8 cellular contexts compared by ENCODE assay signal in the genomic region with DNA sequence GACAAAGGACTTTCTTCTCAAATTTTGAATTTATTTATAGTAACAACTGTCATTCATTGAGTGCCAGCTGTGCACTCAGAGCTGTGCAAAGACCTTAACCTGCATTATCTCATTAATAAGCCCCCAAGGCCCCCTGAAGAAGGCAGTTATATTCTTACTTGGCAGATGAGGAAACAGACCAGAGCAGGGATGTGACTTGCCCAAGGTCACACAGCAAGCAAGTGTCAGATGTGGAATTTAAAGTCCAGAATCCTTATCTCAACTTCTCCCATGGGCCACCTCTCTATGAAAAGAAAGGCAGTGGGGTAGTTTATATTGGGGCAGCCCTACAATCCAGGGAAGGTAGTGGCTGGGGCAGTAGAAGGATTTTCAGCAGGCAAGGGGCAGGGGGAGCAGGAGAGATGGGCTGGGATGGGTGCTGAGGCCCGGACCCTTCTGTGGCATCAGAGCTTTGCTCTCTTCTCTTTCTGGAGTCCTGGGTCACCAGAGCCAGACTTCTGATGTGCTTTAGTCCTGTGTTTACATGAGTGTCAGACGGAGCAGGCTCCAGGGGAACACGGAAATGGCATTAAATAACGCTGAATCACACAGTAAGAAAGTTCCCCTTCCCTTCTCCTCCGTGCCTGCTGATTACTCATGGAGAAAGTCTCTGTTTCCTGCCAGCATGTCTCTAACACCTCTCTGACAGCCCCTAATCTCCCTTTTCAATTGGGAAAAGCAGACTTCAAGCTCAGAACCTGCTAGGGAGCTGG. TPM values are rescaled to one million over a fixed set of nuclear protein-coding genes. Genes with fewer than 3 reads are reported as not detected.
DNase-seq lines count a peak whose midpoint lies in the region; ATAC-seq and TF ChIP-seq lines count a peak whose summit lies in the region.

No MANE protein-coding gene starts in this region.

- H3K27ac ChIP-seq in HCT116 (ENCODE audit: low read depth, low read length) (peak overlapping the region; percentile 56), heart left ventricle (peak overlapping the region in 4 of 12 donors; percentile 31 to 85 (median 37))

- intact Hi-C loops in HCT116 (cut with micrococcal nuclease): no loop called here
- intact Hi-C loops in heart left ventricle (cut with DNase I): no loop called here

- no peaks in the 10 kb centered on the region for H3K9me3 ChIP-seq in HCT116 (ENCODE audit: control insufficient read depth in 1 of 2, insufficient read depth in 1 of 2, low read depth in 1 of 2, low read length in 2 of 2)
- H3K9me3 ChIP-seq in heart left ventricle: no peaks in the 10 kb centered on the region
- no peaks in the 10 kb centered on the region for H3K9me3 ChIP-seq in skeletal muscle satellite cell (replicated peaks; ENCODE audit: low read length)

- H3K4me3 Mint-ChIP-seq in activated naive CD4-positive, alpha-beta T cell treated with anti-CD3 and anti-CD28 coated beads, Interleukin-2, amount 10 ng/mL, durations not matched to agents 7 days and 5 days: no peak overlapping the region

- H3K4me2 ChIP-seq in HCT116 (ENCODE audit: low read length) (peak overlapping the region; percentile 65), skeletal muscle satellite cell (ENCODE audit: low read length) (peak overlapping the region; percentile 74)

- TF ChIP-seq RAD21 in HCT116 (IDR thresholded peaks at IDR 0.05; ENCODE audit: low read depth): no peak

- H3K4me1 Mint-ChIP-seq in activated naive CD4-positive, alpha-beta T cell treated with anti-CD3 and anti-CD28 coated beads, Interleukin-2, amount 10 ng/mL, durations not matched to agents 7 days and 5 days: no peaks in the 10 kb centered on the region

- H3K27ac Mint-ChIP-seq in activated naive CD4-positive, alpha-beta T cell treated with anti-CD3 and anti-CD28 coated beads, Interleukin-2, amount 10 ng/mL, durations not matched to agents 7 days and 5 days: no peak overlapping the region

- H3K79me2 ChIP-seq in HCT116 (ENCODE audit: insufficient read depth, low read length): no peaks in the 10 kb centered on the region

- H3K9ac ChIP-seq in HCT116 (ENCODE audit: low read length) (peak overlapping the region; percentile 44), skeletal muscle satellite cell (ENCODE audit: low read depth, low read length) (peak overlapping the region; percentile 66)

- DNase-seq in AG04449 (ENCODE audit: low read depth, low spot score): peak; percentile 79
- DNase-seq in HCT116 (ENCODE audit: low read depth, low spot score): peak; percentile 54
- DNase-seq in T1000 (lab: John Stamatoyannopoulos, UW): peak; percentile 60
- no peak for DNase-seq in heart left ventricle
- no peak for DNase-seq in activated naive CD4-positive, alpha-beta T cell treated with anti-CD3 and anti-CD28 coated beads, Interleukin-2, amount 10 ng/mL, durations not matched to agents 7 days and 5 days

- peak overlapping the region; percentile 6 for H2AFZ ChIP-seq in HCT116 (ENCODE audit: low read depth, low read length, poor library complexity, severe bottlenecking)

- H3K27me3 ChIP-seq in HCT116 (ENCODE audit: insufficient read depth, low read length) (no peaks in the 10 kb centered on the region), heart left ventricle (no peaks in the 10 kb centered on the region), skeletal muscle satellite cell (ENCODE audit: control insufficient read depth, insufficient read depth, low read length) (no peaks in the 10 kb centered on the region)

- WGBS in heart left ventricle, 4 donors: 5 to 15% (median 7%) methylated on average over 5 of the region's 5 CpGs

- H3K4me3 ChIP-seq in AG04449 (ENCODE audit: low read depth, low read length) (no peak overlapping the region), HCT116 (replicated peaks in 1 of 2; ENCODE audit: low read depth in 1 of 2, low read length in 2 of 2) (peak overlapping the region in 1 of 2 experiments; percentile 29; a peak in 1 of 4 replicates), heart left ventricle (no peak overlapping the region), skeletal muscle satellite cell (ENCODE audit: low read length) (peak overlapping the region; percentile 40)

- BruUV-seq in HCT116 (replicated peaks; lab: Mats Ljungman, UMichigan): no TSS peak

- ATAC-seq in HCT116: peak; percentile 68
- peak; percentile 78 to 88 (median 82) for ATAC-seq in heart left ventricle
- ATAC-seq in HG02798 (IDR thresholded peaks at IDR 0.05; ENCODE audit: poor library complexity, unreplicated experiment): no peak
- ATAC-seq in GM19324 (IDR thresholded peaks at IDR 0.05; ENCODE audit: low FRiP score, unreplicated experiment): no peak

- no peaks in the 10 kb centered on the region for H3K36me3 Mint-ChIP-seq in activated naive CD4-positive, alpha-beta T cell treated with anti-CD3 and anti-CD28 coated beads, Interleukin-2, amount 10 ng/mL, durations not matched to agents 7 days and 5 days

- RAD21 ChIA-PET in HCT116 (lab: Charles Lee; ENCODE audit: low non-redundant PET in 1 of 2, low total read pairs in 2 of 2, uncharacterized antibody in 2 of 2, unreplicated experiment in 2 of 2): no interaction called here

- H3K9me3 Mint-ChIP-seq in activated naive CD4-positive, alpha-beta T cell treated with anti-CD3 and anti-CD28 coated beads, Interleukin-2, amount 10 ng/mL, durations not matched to agents 7 days and 5 days: no peaks in the 10 kb centered on the region

- TF ChIP-seq POLR2A in HCT116 (IDR thresholded peaks at IDR 0.05; ENCODE audit: borderline replicate concordance, extremely low read depth, insufficient read depth, insufficient read length) (no peak), heart left ventricle (IDR thresholded peaks at IDR 0.05) (no peak)

- CTCF ChIA-PET in AG04449 (lab: Yijun Ruan, JAX) (interaction anchor here (0.9 to 1.6 kb wide), 3 partner anchors 25 to 112 kb away, joined by 3 to 6 read pairs (median 3); no protein-coding TSS in a partner anchor), HCT116 (lab: Charles Lee) (interaction anchor here (1.1 to 1.5 kb wide), 2 partner anchors 46 to 112 kb away, joined by 4 to 7 read pairs; no protein-coding TSS in a partner anchor)
- CTCF ChIA-PET in activated naive CD4-positive, alpha-beta T cell treated with anti-CD3 and anti-CD28 coated beads, Interleukin-2, amount 10 ng/mL, durations not matched to agents 7 days and 5 days (lab: Charles Lee): no interaction called here

- peaks cover 25 to 54% of the 10 kb centered on the region in 2 experiments for H3K4me1 ChIP-seq in HCT116 (ENCODE audit: control insufficient read depth in 1 of 2, insufficient read depth in 2 of 2, low read length in 2 of 2)
- peaks cover 0 to 31% (median 6%) of the 10 kb centered on the region in 12 donors for H3K4me1 ChIP-seq in heart left ventricle
- peaks cover 60% of the 10 kb centered on the region for H3K4me1 ChIP-seq in skeletal muscle satellite cell (ENCODE audit: control insufficient read depth, insufficient read depth, low read length)

- no peaks in the 10 kb centered on the region for H4K20me1 ChIP-seq in HCT116 (ENCODE audit: insufficient read depth)

- no peak for TF ChIP-seq CTCF in AG04449 (IDR thresholded peaks at IDR 0.05; ENCODE audit: insufficient read depth, low read length, missing control alignments)
- no peak for TF ChIP-seq CTCF in HCT116 (IDR thresholded peaks at IDR 0.05 in 2 of 3, conservative IDR thresholded peaks at IDR 0.05 in 1 of 3; ENCODE audit: borderline replicate concordance in 1 of 3, insufficient read depth in 1 of 3, low read depth in 2 of 3, low read length in 2 of 3)
- TF ChIP-seq CTCF in heart left ventricle (IDR thresholded peaks at IDR 0.05): no peak

- POLR2A ChIA-PET in AG04449 (lab: Yijun Ruan, JAX): interaction anchor here (0.8 kb wide), 1 partner anchor 23 kb away, joined by 3 read pairs; no protein-coding TSS in a partner anchor
- POLR2A ChIA-PET in HCT116 (lab: Charles Lee): no interaction called here

- H3K9me2 ChIP-seq in HCT116 (ENCODE audit: insufficient read depth): no peaks in the 10 kb centered on the region

- H3K27me3 Mint-ChIP-seq in activated naive CD4-positive, alpha-beta T cell treated with anti-CD3 and anti-CD28 coated beads, Interleukin-2, amount 10 ng/mL, durations not matched to agents 7 days and 5 days: peaks cover 23% of the 10 kb centered on the region

- no peaks in the 10 kb centered on the region for H3K36me3 ChIP-seq in HCT116 (ENCODE audit: control insufficient read depth in 1 of 2, insufficient read depth in 2 of 2, low read length in 2 of 2)
- H3K36me3 ChIP-seq in heart left ventricle: no peaks in the 10 kb centered on the region
- H3K36me3 ChIP-seq in skeletal muscle satellite cell (ENCODE audit: insufficient read depth, low read length): no peaks in the 10 kb centered on the region

TF ChIP-seq in HCT116, 20 proteins besides CTCF, POLR2A, EP300 and RAD21 (continues in another document):
- TF ChIP-seq YY1 (IDR thresholded peaks at IDR 0.05; ENCODE audit: extremely low read depth, insufficient replicate concordance, low read depth, low read length) (no peak), JUND (IDR thresholded peaks at IDR 0.05) (peak; percentile 75), ZFX (IDR thresholded peaks at IDR 0.05) (no peak), SIN3A (IDR thresholded peaks at IDR 0.05; ENCODE audit: low read depth) (no peak; the same call in 1 of the 2 replicates), ELF1 (IDR thresholded peaks at IDR 0.05; ENCODE audit: borderline replicate concordance, low read depth) (no peak; the same call in 1 of the 2 replicates), CEBPB (IDR thresholded peaks at IDR 0.05; ENCODE audit: low read depth) (no peak; the same call in 1 of the 2 replicates), MAX (IDR thresholded peaks at IDR 0.05) (peak; percentile 56; the same call in 1 of the 2 replicates)
- TF ChIP-seq, protein P1, sequence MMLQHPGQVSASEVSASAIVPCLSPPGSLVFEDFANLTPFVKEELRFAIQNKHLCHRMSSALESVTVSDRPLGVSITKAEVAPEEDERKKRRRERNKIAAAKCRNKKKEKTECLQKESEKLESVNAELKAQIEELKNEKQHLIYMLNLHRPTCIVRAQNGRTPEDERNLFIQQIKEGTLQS (IDR thresholded peaks at IDR 0.05): no peak

RNA-seq across cellular contexts. Expression of gene EPHB2, which starts 39.5 kb away (rescaled TPM):
- total RNA-seq in HCT116 (2021; ENCODE audit: unreplicated experiment): 19.5 TPM
- polyA plus RNA-seq in HCT116 (2012): 19.4 and 22.0 TPM in 2 replicates
- 1 to 10 TPM in 3 of 9 donors, under 1 TPM in 6; 0.13 to 6.3 (median 0.70) TPM for total RNA-seq in heart left ventricle
- 1 to 10 TPM in 1 of 2 donors, under 1 TPM in 1; 0.11 to 2.0 TPM for polyA plus RNA-seq in heart left ventricle
- total RNA-seq in skeletal muscle satellite cell (2012; rRNA removed): 2.6 and 3.8 TPM in 2 replicates

Comparison
In these comparisons a context has a peak if more than half of its experiments do, and no peak if none do; other contexts are left out.
1. DNase-seq: peak in AG04449 (single experiment), HCT116 (single experiment) and T1000 (single experiment); none in heart left ventricle (0 of 5) and activated naive CD4-positive, alpha-beta T cell treated with anti-CD3 and anti-CD28 coated beads, Interleukin-2, amount 10 ng/mL, durations not matched to agents 7 days and 5 days (single experiment).
2. ATAC-seq: peak in HCT116 (single experiment) and heart left ventricle (4 of 4); none in HG02798 (single experiment) and GM19324 (single experiment).